ENCODE assay signal across 1 cellular context in genomic region chr5:59071755-59072549, GRCh38.
TF ChIP-seq lines count a peak whose summit lies in the region.

No MANE protein-coding gene starts in this region.

TF ChIP-seq in HepG2, 621 proteins besides CTCF, POLR2A, EP300 and RAD21 (continued from another document):
- TF ChIP-seq ZNF629 (CRISPR knock-in tag; conservative IDR thresholded peaks at IDR 0.05) (no peak), TFDP1 (CRISPR knock-in tag; IDR thresholded peaks at IDR 0.05; ENCODE audit: borderline replicate concordance) (no peak), CSRNP2 (CRISPR knock-in tag; conservative IDR thresholded peaks at IDR 0.05; ENCODE audit: low read depth) (no peak), BCLAF1 (IDR thresholded peaks at IDR 0.05) (no peak), HNF1A (IDR thresholded peaks at IDR 0.05; ENCODE audit: low read depth) (no peak), HNF1A (CRISPR knock-in tag; IDR thresholded peaks at IDR 0.05; ENCODE audit: borderline replicate concordance) (peak; percentile 81; the same call in 1 of the 2 replicates), ZMYM4 (CRISPR knock-in tag; IDR thresholded peaks at IDR 0.05) (peak; percentile 71), ZFP36L1 (CRISPR knock-in tag; IDR thresholded peaks at IDR 0.05) (no peak), JUND (CRISPR knock-in tag; IDR thresholded peaks at IDR 0.05) (no peak), ZNF746 (CRISPR knock-in tag; IDR thresholded peaks at IDR 0.05) (no peak), ELF3 (CRISPR knock-in tag; IDR thresholded peaks at IDR 0.05) (peak; percentile 60), HMGXB3 (CRISPR knock-in tag; IDR thresholded peaks at IDR 0.05; ENCODE audit: borderline replicate concordance) (no peak), TOE1 (CRISPR knock-in tag; IDR thresholded peaks at IDR 0.05) (no peak), CREM (IDR thresholded peaks at IDR 0.05) (peak; percentile 81), CREM (CRISPR knock-in tag; IDR thresholded peaks at IDR 0.05) (no peak), ZSCAN29 (CRISPR knock-in tag; conservative IDR thresholded peaks at IDR 0.05) (0 out of 2 replicates have a peak, but pooled peaks have one; percentile 38), SIX1 (CRISPR knock-in tag; IDR thresholded peaks at IDR 0.05; ENCODE audit: borderline replicate concordance) (no peak; the same call in 1 of the 2 replicates)
